Comparison of ENCODE assay signal across 31 cellular contexts in genomic region chr4:88880001-88880400, GRCh38.
DNase-seq lines count a peak whose midpoint lies in the region; ATAC-seq and TF ChIP-seq lines count a peak whose summit lies in the region.
"Had no signal": no experiment of that assay in that cellular context is flagged by ENCODE, and none has a peak within 500 bp of the region (broad histone marks: within the 10 kb centered on the region; RNA-seq: fewer than 3 reads in every experiment).

No MANE protein-coding gene starts in this region.

- H2AFZ ChIP-seq in neural progenitor cell (replicated peaks) (no peak overlapping the region), PC-3 (ENCODE audit: low read length) (no peak overlapping the region)
- H2AFZ ChIP-seq: PC-9 had no signal

- no peaks in the 10 kb centered on the region for H3K27me3 Mint-ChIP-seq in neural progenitor cell (ENCODE audit: insufficient read depth, low read depth)

- peaks cover 11% of the 10 kb centered on the region for H3K4me1 Mint-ChIP-seq in neural progenitor cell
- H3K4me1 Mint-ChIP-seq: activated CD4-positive, alpha-beta memory T cell treated with anti-CD3 and anti-CD28 coated beads, Interleukin-2, amount 10 ng/mL, durations not matched to agents 7 days and 5 days; naive B cell had no signal

- DNase-seq in SK-N-MC (ENCODE audit: low read depth, low spot score), result no peak
- DNase-seq in fibroblast of villous mesenchyme (ENCODE audit: low read depth), result peak; percentile 7
- DNase-seq in neural progenitor cell (ENCODE audit: low spot score), result no peak
- no peak for DNase-seq in germinal center (ENCODE audit: low spot score)
- no peak for DNase-seq in PC-3
- no peak for DNase-seq in HEK293T (ENCODE audit: extremely low spot score)
- DNase-seq: activated CD4-positive, alpha-beta memory T cell treated with anti-CD3 and anti-CD28 coated beads, Interleukin-2, amount 10 ng/mL, durations not matched to agents 7 days and 5 days; activated CD8-positive, alpha-beta memory T cell treated with anti-CD3 and anti-CD28 coated beads, Interleukin-2, amount 50 U/mL, for 4 hours; activated naive CD4-positive, alpha-beta T cell treated with anti-CD3 and anti-CD28 coated beads, Interleukin-2, amount 50 U/mL, for 16 hours; CD8-positive, alpha-beta memory T cell; effector memory CD4-positive, alpha-beta T cell; EL; H7; islet precursor cell; Kasumi-1; left lung; naive B cell; NCI-H2081 treated with DMSO at 0.1 percent for 48 hours; NCI-H2227 treated with DMSO at 0.1 percent for 48 hours; NCI-H526; PC-9; small intestine; stimulated activated naive CD8-positive, alpha-beta T cell treated with anti-CD3 and anti-CD28 coated beads, Interleukin-15, Interleukin-2, amounts not matched to agents 100 U/mL and 50 U/mL, for 24 hours had no signal

- peaks cover 20 to 25% (median 22%) of the 10 kb centered on the region in 10 experiments for H3K4me1 ChIP-seq in BLaER1 treated with 17β-estradiol and CSF1 and Interleukin-3, amounts not matched to agents 10 nM and 100 nM
- H3K4me1 ChIP-seq in neural progenitor cell, result no peaks in the 10 kb centered on the region
- no peaks in the 10 kb centered on the region for H3K4me1 ChIP-seq in PC-3 (ENCODE audit: insufficient read depth, low read length)
- H3K4me1 ChIP-seq: breast epithelium, left lung had no signal

- peak overlapping the region; percentile 42 for H3K27ac Mint-ChIP-seq in neural progenitor cell
- H3K27ac Mint-ChIP-seq: activated CD4-positive, alpha-beta memory T cell treated with anti-CD3 and anti-CD28 coated beads, Interleukin-2, amount 10 ng/mL, durations not matched to agents 7 days and 5 days; activated T-helper 1 cell treated with anti-CD3 and anti-CD28 coated beads, Interleukin-12 subunit alpha, Interleukin-12 subunit beta, Interleukin-2, Interleukin-4 antibody, amounts not matched to agents 30 ng/mL and 10 ng/mL and 1 ng/mL, durations not matched to agents 14 hours and 24 hours and 36 hours; CD8-positive, alpha-beta memory T cell; naive B cell; T-helper 2 cell treated with Interferon-gamma antibody and Interleukin-4, amounts not matched to agents 5 μg/mL and 100 μg/mL, for 36 hours had no signal

- H4K20me1 ChIP-seq in BLaER1 treated with 17β-estradiol and CSF1 and Interleukin-3, amounts not matched to agents 10 nM and 100 nM, result no peaks in the 10 kb centered on the region
- H4K20me1 ChIP-seq in neural progenitor cell (ENCODE audit: low read depth) (no peaks in the 10 kb centered on the region), PC-3 (ENCODE audit: low read length) (no peaks in the 10 kb centered on the region)

- no peaks in the 10 kb centered on the region for H3K9me2 ChIP-seq in PC-3 (replicated peaks; ENCODE audit: low read length)

- TF ChIP-seq CTCF in fibroblast of villous mesenchyme (IDR thresholded peaks at IDR 0.05; ENCODE audit: insufficient read depth, low read depth, low read length) (no peak), neural progenitor cell (IDR thresholded peaks at IDR 0.05) (no peak), PC-3 (conservative IDR thresholded peaks at IDR 0.05; ENCODE audit: low read depth, low read length) (no peak)

- H3K36me3 Mint-ChIP-seq in neural progenitor cell, result no peaks in the 10 kb centered on the region
- H3K36me3 Mint-ChIP-seq: CD8-positive, alpha-beta memory T cell; naive B cell had no signal

- POLR2A ChIA-PET in PC-3 (lab: Charles Lee; ENCODE audit: unreplicated experiment), result no interaction called here
- POLR2A ChIA-PET in HEK293T (lab: Yijun Ruan, JAX), result interaction anchor here (1.2 kb wide), 1 partner anchor 57 kb away, joined by 3 read pairs; no protein-coding TSS in a partner anchor

- no peak for ATAC-seq in PC-3
- ATAC-seq: left lung; Right ventricle myocardium inferior; stimulated activated naive CD8-positive, alpha-beta T cell treated with anti-CD3 and anti-CD28 coated beads, Interleukin-15, Interleukin-2, amounts not matched to agents 100 U/mL and 50 U/mL, for 24 hours had no signal

- peak overlapping the region in 1 of 10 experiments; percentile 13; a peak in 1 of 20 replicates for H3K4me3 ChIP-seq in BLaER1 treated with 17β-estradiol and CSF1 and Interleukin-3, amounts not matched to agents 10 nM and 100 nM
- H3K4me3 ChIP-seq in SK-N-MC (0 out of 2 replicates have a peak overlapping the region, but pooled peaks have one; percentile 24), fibroblast of villous mesenchyme (ENCODE audit: low read depth, low read length) (no peak overlapping the region), neural progenitor cell (no peak overlapping the region), PC-3 (ENCODE audit: low read length) (no peak overlapping the region)
- H3K4me3 ChIP-seq: breast epithelium, coronary artery, left lung, PC-9, thoracic aorta had no signal

- intact Hi-C loops in PC-3 (cut with micrococcal nuclease), result no loop called here

- H3K9ac ChIP-seq in BLaER1 treated with 17β-estradiol and CSF1 and Interleukin-3, amounts not matched to agents 10 nM and 100 nM, result peak overlapping the region in 4 of 11 experiments; percentile 25 to 53 (median 41); a peak in 5 of 22 replicates
- no peak overlapping the region for H3K9ac ChIP-seq in SK-N-MC (ENCODE audit: insufficient read length)
- no peak overlapping the region for H3K9ac ChIP-seq in neural progenitor cell
- H3K9ac ChIP-seq in PC-3 (ENCODE audit: low read length), result no peak overlapping the region

- peaks cover 0 to 6% (median 0%) of the 10 kb centered on the region in 11 experiments; a peak in 2 of 22 replicates for H3K9me3 ChIP-seq in BLaER1 treated with 17β-estradiol and CSF1 and Interleukin-3, amounts not matched to agents 10 nM and 100 nM (replicated peaks in 1 of 11)
- H3K9me3 ChIP-seq in SK-N-MC (ENCODE audit: low read depth, low read length) (no peaks in the 10 kb centered on the region), neural progenitor cell (ENCODE audit: low read depth) (peaks cover 3% of the 10 kb centered on the region), PC-3 (ENCODE audit: low read length) (no peaks in the 10 kb centered on the region)
- H3K9me3 ChIP-seq: left lung, thoracic aorta had no signal

- H3K9me3 Mint-ChIP-seq in neural progenitor cell, result peaks cover 2% of the 10 kb centered on the region
- H3K9me3 Mint-ChIP-seq: activated CD4-positive, alpha-beta memory T cell treated with anti-CD3 and anti-CD28 coated beads, Interleukin-2, amount 10 ng/mL, durations not matched to agents 7 days and 5 days; activated T-helper 1 cell treated with anti-CD3 and anti-CD28 coated beads, Interleukin-12 subunit alpha, Interleukin-12 subunit beta, Interleukin-2, Interleukin-4 antibody, amounts not matched to agents 30 ng/mL and 10 ng/mL and 1 ng/mL, durations not matched to agents 14 hours and 24 hours and 36 hours; T-helper 2 cell treated with Interferon-gamma antibody and Interleukin-4, amounts not matched to agents 5 μg/mL and 100 μg/mL, for 36 hours had no signal

- no peak overlapping the region for H3K4me3 Mint-ChIP-seq in neural progenitor cell
- H3K4me3 Mint-ChIP-seq: activated CD4-positive, alpha-beta memory T cell treated with anti-CD3 and anti-CD28 coated beads, Interleukin-2, amount 10 ng/mL, durations not matched to agents 7 days and 5 days; activated T-helper 1 cell treated with anti-CD3 and anti-CD28 coated beads, Interleukin-12 subunit alpha, Interleukin-12 subunit beta, Interleukin-2, Interleukin-4 antibody, amounts not matched to agents 30 ng/mL and 10 ng/mL and 1 ng/mL, durations not matched to agents 14 hours and 24 hours and 36 hours; CD8-positive, alpha-beta memory T cell; T-helper 2 cell treated with Interferon-gamma antibody and Interleukin-4, amounts not matched to agents 5 μg/mL and 100 μg/mL, for 36 hours had no signal

- H3K4me2 ChIP-seq in BLaER1 treated with 17β-estradiol and CSF1 and Interleukin-3, amounts not matched to agents 10 nM and 100 nM, result peak overlapping the region; percentile 46 to 93 (median 83)
- H3K4me2 ChIP-seq in neural progenitor cell (no peak overlapping the region), PC-3 (ENCODE audit: low read length) (no peak overlapping the region)
- H3K4me2 ChIP-seq: PC-9 had no signal

- CTCF ChIA-PET in PC-3 (lab: Charles Lee) (no interaction called here), HEK293T (lab: Yijun Ruan, JAX) (interaction anchor here (1.4 kb wide), 1 partner anchor 13 kb away, joined by 3 read pairs; no protein-coding TSS in a partner anchor)

- peak overlapping the region in 7 of 11 experiments; percentile 15 to 52 (median 36); a peak in 12 of 22 replicates for H3K27ac ChIP-seq in BLaER1 treated with 17β-estradiol and CSF1 and Interleukin-3, amounts not matched to agents 10 nM and 100 nM
- H3K27ac ChIP-seq in SK-N-MC (no peak overlapping the region), neural progenitor cell (no peak overlapping the region), PC-3 (ENCODE audit: low read length) (no peak overlapping the region)
- H3K27ac ChIP-seq: breast epithelium, coronary artery, epithelial cell of prostate, left lung, PC-9, thoracic aorta had no signal

- H3F3A ChIP-seq in neural progenitor cell (ENCODE audit: low read depth) (no peaks in the 10 kb centered on the region), PC-3 (ENCODE audit: low read length, unreplicated experiment) (no peaks in the 10 kb centered on the region)

- peaks cover 9% of the 10 kb centered on the region for H3K79me2 ChIP-seq in neural progenitor cell (ENCODE audit: low read depth)
- H3K79me2 ChIP-seq in PC-3 (ENCODE audit: low read length), result no peaks in the 10 kb centered on the region

- no peaks in the 10 kb centered on the region for H3K36me3 ChIP-seq in BLaER1 treated with 17β-estradiol and CSF1 and Interleukin-3, amounts not matched to agents 10 nM and 100 nM
- H3K36me3 ChIP-seq in SK-N-MC (ENCODE audit: insufficient read depth, low read length) (no peaks in the 10 kb centered on the region), neural progenitor cell (no peaks in the 10 kb centered on the region), PC-3 (ENCODE audit: low read depth, low read length) (no peaks in the 10 kb centered on the region)
- H3K36me3 ChIP-seq: breast epithelium, left lung, thoracic aorta had no signal

- no peaks in the 10 kb centered on the region for H3K27me3 ChIP-seq in BLaER1 treated with 17β-estradiol and CSF1 and Interleukin-3, amounts not matched to agents 10 nM and 100 nM
- H3K27me3 ChIP-seq in neural progenitor cell (no peaks in the 10 kb centered on the region), PC-3 (ENCODE audit: low read length) (no peaks in the 10 kb centered on the region)
- H3K27me3 ChIP-seq: breast epithelium, left lung had no signal

- BruUV-seq in PC-3 (replicated peaks; lab: Mats Ljungman, UMichigan), result no TSS peak

TF ChIP-seq in HEK293T, 16 proteins besides CTCF, POLR2A, EP300 and RAD21 (continues in another document):
- no peak for TF ChIP-seq ARNT (IDR thresholded peaks at IDR 0.05)
- TF ChIP-seq FOXA1 (IDR thresholded peaks at IDR 0.05), result no peak
- no peak for TF ChIP-seq ZNF384 (IDR thresholded peaks at IDR 0.05)
- no peak for TF ChIP-seq FOXK2 (IDR thresholded peaks at IDR 0.05)
- no peak for TF ChIP-seq ELF4 (IDR thresholded peaks at IDR 0.05)
- TF ChIP-seq BHLHE40 (IDR thresholded peaks at IDR 0.05; ENCODE audit: borderline replicate concordance), result no peak
- TF ChIP-seq L3MBTL2 (conservative IDR thresholded peaks at IDR 0.05), result no peak
- no peak for TF ChIP-seq FOXM1 (IDR thresholded peaks at IDR 0.05; ENCODE audit: borderline replicate concordance)
- TF ChIP-seq HDGF (IDR thresholded peaks at IDR 0.05; ENCODE audit: borderline replicate concordance), result no peak
- no peak for TF ChIP-seq TARDBP (IDR thresholded peaks at IDR 0.05)

Comparison
In these comparisons a context has a peak if more than half of its experiments do, and no peak if none do; other contexts are left out.
1. H3K27ac ChIP-seq: peak in BLaER1 treated with 17β-estradiol and CSF1 and Interleukin-3, amounts not matched to agents 10 nM and 100 nM (7 of 11); none in SK-N-MC (single experiment), neural progenitor cell (single experiment) and PC-3 (single experiment).
2. H3K4me2 ChIP-seq: peak in BLaER1 treated with 17β-estradiol and CSF1 and Interleukin-3, amounts not matched to agents 10 nM and 100 nM (11 of 11); none in neural progenitor cell (single experiment) and PC-3 (single experiment).